13 cellular contexts compared by ENCODE assay signal in genomic region chr1:17538010-17538409, GRCh38. TPM values are rescaled to one million over a fixed set of nuclear protein-coding genes. Genes with fewer than 3 reads are reported as not detected.
DNase-seq lines count a peak whose midpoint lies in the region; ATAC-seq and TF ChIP-seq lines count a peak whose summit lies in the region.
"Had no signal": no experiment of that assay in that cellular context is flagged by ENCODE, and none has a peak within 500 bp of the region (broad histone marks: within the 10 kb centered on the region; RNA-seq: fewer than 3 reads in every experiment).

No MANE protein-coding gene starts in this region.

- H4K20me1 ChIP-seq in H9 (ENCODE audit: control insufficient read depth, insufficient read depth, insufficient read length), result no peaks in the 10 kb centered on the region

- no peaks in the 10 kb centered on the region for H3K27me3 Mint-ChIP-seq in H9 (ENCODE audit: low read depth)

- no peaks in the 10 kb centered on the region for H3K36me3 ChIP-seq in colonic mucosa
- H3K36me3 ChIP-seq in right lobe of liver, result no peaks in the 10 kb centered on the region
- no peaks in the 10 kb centered on the region for H3K36me3 ChIP-seq in skeletal muscle tissue (ENCODE audit: control insufficient read depth in 3 of 3, insufficient read depth in 3 of 3, low read length in 3 of 3)
- H3K36me3 ChIP-seq: HAP-1 had no signal

- no peak overlapping the region for H3T11ph ChIP-seq in H9 (ENCODE audit: low read length)

- TF ChIP-seq POLR2A in right lobe of liver (IDR thresholded peaks at IDR 0.05), result no peak

- H3K9me3 Mint-ChIP-seq in H9, result peaks cover 2 to 3% of the 10 kb centered on the region in 2 experiments; a peak in 3 of 5 replicates

- ATAC-seq in right lobe of liver, result peak; percentile 48 to 77 (median 70)
- ATAC-seq in HG02981 (IDR thresholded peaks at IDR 0.05; ENCODE audit: unreplicated experiment), result no peak
- ATAC-seq in GM21737 (IDR thresholded peaks at IDR 0.05; ENCODE audit: unreplicated experiment), result no peak
- no peak for ATAC-seq in GM18517 (IDR thresholded peaks at IDR 0.05; ENCODE audit: unreplicated experiment)
- ATAC-seq in GM19397 (IDR thresholded peaks at IDR 0.05; ENCODE audit: unreplicated experiment), result no peak
- ATAC-seq: PC-3 had no signal

- WGBS in H9 (ENCODE audit: extremely low coverage, insufficient read length, low lambda C conversion rate), result no CpG with 5 or more reads among the region's 7 CpGs
- 38% methylated on average over 6 of the region's 7 CpGs for WGBS in right lobe of liver (ENCODE audit: insufficient coverage, low coverage, low lambda C conversion rate, missing lambda C conversion rate)

- peaks cover 11% of the 10 kb centered on the region for H3K23me2 ChIP-seq in H9 (ENCODE audit: insufficient read length, low read depth, low read length, poor library complexity, severe bottlenecking)

- H3K27me3 ChIP-seq in H9 (ENCODE audit: insufficient read depth, low read length), result no peaks in the 10 kb centered on the region
- no peaks in the 10 kb centered on the region for H3K27me3 ChIP-seq in colonic mucosa
- no peaks in the 10 kb centered on the region for H3K27me3 ChIP-seq in right lobe of liver
- H3K27me3 ChIP-seq in skeletal muscle tissue (ENCODE audit: control insufficient read depth in 3 of 3, insufficient read depth in 3 of 3, low read length in 3 of 3), result no peaks in the 10 kb centered on the region

- H4K8ac ChIP-seq in H9 (replicated peaks; ENCODE audit: insufficient read length, low read depth, low read length), result no peak overlapping the region

- no peaks in the 10 kb centered on the region for H3K9me3 ChIP-seq in H9 (ENCODE audit: control insufficient read depth, low read depth, low read length)
- H3K9me3 ChIP-seq in colonic mucosa, result no peaks in the 10 kb centered on the region
- H3K9me3 ChIP-seq in right lobe of liver, result no peaks in the 10 kb centered on the region
- no peaks in the 10 kb centered on the region for H3K9me3 ChIP-seq in skeletal muscle tissue (ENCODE audit: control insufficient read depth in 3 of 3, low read length in 3 of 3)
- H3K9me3 ChIP-seq: HAP-1 had no signal

- no peak overlapping the region for H2AK5ac ChIP-seq in H9 (ENCODE audit: insufficient read length, low read length)

- H4K91ac ChIP-seq in H9 (ENCODE audit: insufficient read length, low read depth, low read length), result no peak overlapping the region

- no peak overlapping the region; the same call in 1 of the 2 replicates for H3K4ac ChIP-seq in H9 (ENCODE audit: low read depth, low read length)

- no peak overlapping the region for H2AFZ ChIP-seq in H9 (ENCODE audit: low read length)

- no peak overlapping the region for H3K4me2 ChIP-seq in H9 (ENCODE audit: insufficient read depth, insufficient read length, low read length)

- H3K18ac ChIP-seq in H9 (ENCODE audit: insufficient read length, low read depth, low read length), result no peak overlapping the region

- DNase-seq in H9 (no peak), colonic mucosa (peak; percentile 42), right lobe of liver (no peak)
- DNase-seq: activated CD4-positive, alpha-beta T cell treated with anti-CD3 and anti-CD28 coated beads for 48 hours; NCI-H446; PC-3 had no signal

- no peak overlapping the region for H3K4me3 ChIP-seq in colonic mucosa
- no peak overlapping the region for H3K4me3 ChIP-seq in right lobe of liver
- H3K4me3 ChIP-seq in skeletal muscle tissue (ENCODE audit: low read length in 3 of 3), result no peak overlapping the region
- H3K4me3 ChIP-seq: HAP-1 had no signal

- H3K9ac ChIP-seq in H9 (ENCODE audit: extremely low read depth, insufficient read length, low read length) (no peak overlapping the region), colonic mucosa (ENCODE audit: low read depth in 2 of 2, low read length in 2 of 2) (peak overlapping the region in 1 of 2 donors; percentile 66), skeletal muscle tissue (ENCODE audit: low read depth in 1 of 3, low read length in 3 of 3) (peak overlapping the region in 1 of 3 donors; percentile 54)

- no peak overlapping the region for H3K14ac ChIP-seq in H9 (ENCODE audit: insufficient read depth, low read length)

- H2BK12ac ChIP-seq in H9 (ENCODE audit: insufficient read length, low read depth, low read length), result peak overlapping the region; percentile 12

- H3K56ac ChIP-seq in H9 (ENCODE audit: insufficient read length, low read depth, low read length), result no peak overlapping the region

- H3K4me3 Mint-ChIP-seq in H9, result 0 out of 5 replicates have a peak overlapping the region, but pooled peaks of 1 of the 2 experiments have one; percentile 85

- no peak for TF ChIP-seq CTCF in H9 (conservative IDR thresholded peaks at IDR 0.05)
- no peak for TF ChIP-seq CTCF in colonic mucosa (IDR thresholded peaks at IDR 0.05)
- TF ChIP-seq CTCF in right lobe of liver (IDR thresholded peaks at IDR 0.05), result no peak

- H2BK120ac ChIP-seq in H9 (ENCODE audit: low read depth, low read length, poor library complexity, severe bottlenecking), result no peak overlapping the region

- peaks cover 6% of the 10 kb centered on the region; the same call in 1 of the 2 replicates for H3K79me2 ChIP-seq in H9 (ENCODE audit: insufficient read depth, low read length)

- H3K23ac ChIP-seq in H9 (ENCODE audit: insufficient read length, low read depth, low read length), result no peak overlapping the region

- intact Hi-C loops in colonic mucosa (cut with DNase I) (no loop called here), right lobe of liver (cut with DNase I) (no loop called here)

- no peak overlapping the region for H2BK15ac ChIP-seq in H9 (ENCODE audit: low read depth, low read length)

- peak overlapping the region; percentile 26 to 89 (median 72); a peak in 5 of 7 replicates for H3K27ac Mint-ChIP-seq in H9
- H3K27ac Mint-ChIP-seq: B cell had no signal

- no peaks in the 10 kb centered on the region; a peak in 2 of 7 replicates for H3K36me3 Mint-ChIP-seq in H9 (ENCODE audit: insufficient read depth in 1 of 3, low read depth in 3 of 3)

- H3K4me1 ChIP-seq in H9 (ENCODE audit: insufficient read depth, low read length) (peaks cover 8% of the 10 kb centered on the region; the same call in 1 of the 2 replicates), colonic mucosa (peaks cover 5% of the 10 kb centered on the region), right lobe of liver (peaks cover 0 to 19% (median 0%) of the 10 kb centered on the region in 4 donors), skeletal muscle tissue (ENCODE audit: control insufficient read depth in 3 of 3, insufficient read depth in 3 of 3, low read length in 3 of 3) (peaks cover 15 to 24% (median 19%) of the 10 kb centered on the region in 3 donors)

- H4K5ac ChIP-seq in H9 (ENCODE audit: insufficient read length, low read depth, low read length), result no peak overlapping the region

- H2BK5ac ChIP-seq in H9 (ENCODE audit: insufficient read length, low read length), result no peak overlapping the region

- H3K4me1 Mint-ChIP-seq in H9, result peaks cover 39 to 52% of the 10 kb centered on the region in 2 experiments

- no peaks in the 10 kb centered on the region for H3K79me1 ChIP-seq in H9 (ENCODE audit: insufficient read depth, low read depth, low read length, poor library complexity, severe bottlenecking)

- H2BK20ac ChIP-seq in H9 (ENCODE audit: low read depth, low read length, poor library complexity, severe bottlenecking), result no peak overlapping the region

- H3K27ac ChIP-seq in H9 (ENCODE audit: insufficient read length, low read depth, low read length) (no peak overlapping the region), colonic mucosa (peak overlapping the region; percentile 57), right lobe of liver (peak overlapping the region; percentile 2 to 42 (median 17)), skeletal muscle tissue (ENCODE audit: low read depth, low read length) (peak overlapping the region; percentile 57)

RNA-seq across cellular contexts. Expression of gene ARHGEF10L, which starts 1.5 kb away (rescaled TPM):
- total RNA-seq in H9 (2021) (20.2 and 21.4 TPM in 2 replicates), colonic mucosa (100 to 1,000 TPM in 1 of 2 donors, 10 to 100 TPM in 1; 77.5 to 133 TPM), right lobe of liver (100 to 1,000 TPM in 2 of 6 experiments, 10 to 100 TPM in 4; 59.7 to 124 (median 87.4) TPM), skeletal muscle tissue (16.7 TPM)

Comparison
In these comparisons a context has a peak if more than half of its experiments do, and no peak if none do; other contexts are left out.
1. ATAC-seq: peak in right lobe of liver (4 of 4); none in HG02981 (single experiment), GM21737 (single experiment), GM18517 (single experiment) and GM19397 (single experiment).